ENCODE assay signal across 13 cellular contexts in the genomic region with DNA sequence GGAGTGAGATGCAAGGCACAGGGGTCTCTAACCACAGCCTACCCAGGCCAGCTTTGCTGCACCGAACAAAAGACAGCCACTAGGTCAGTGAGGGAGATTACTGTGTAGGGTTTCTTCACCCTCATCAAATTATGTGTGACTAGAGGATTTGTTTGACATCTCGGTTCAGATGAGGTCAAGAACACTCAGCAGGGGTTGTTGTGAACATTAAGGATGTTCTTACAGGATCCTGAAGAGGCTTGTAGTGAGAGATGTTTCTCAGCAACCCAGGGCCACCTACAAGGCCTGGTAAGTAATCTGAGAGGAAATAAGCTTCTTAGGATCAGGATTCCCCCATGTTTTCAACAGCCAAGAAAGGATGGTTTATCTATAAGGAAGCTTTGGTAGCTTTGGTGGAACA.
DNase-seq lines count a peak whose midpoint lies in the region; ATAC-seq and TF ChIP-seq lines count a peak whose summit lies in the region.
"Had no signal": no experiment of that assay in that cellular context is flagged by ENCODE, and none has a peak within 500 bp of the region (broad histone marks: within the 10 kb centered on the region; RNA-seq: fewer than 3 reads in every experiment).

No MANE protein-coding gene starts in this region.

- H3K27me3 ChIP-seq in left lung, result no peaks in the 10 kb centered on the region
- H3K27me3 ChIP-seq: Peyer's patch had no signal

- peak; percentile 97 for DNase-seq in DMS79 (lab: John Stamatoyannopoulos, UW)
- DNase-seq in NCI-H2029 (lab: John Stamatoyannopoulos, UW), result peak; percentile 81
- peak; percentile 88 for DNase-seq in NCI-H82 (lab: John Stamatoyannopoulos, UW)
- no peak for DNase-seq in left lung
- DNase-seq in GDM1 (lab: John Stamatoyannopoulos, UW), result no peak
- DNase-seq in hippocampal formation (lab: John Stamatoyannopoulos, UW), result no peak
- DNase-seq in RPMI8226, result no peak
- DNase-seq: NCI-H2081, NCI-H526 treated with DMSO at 0.1 percent for 48 hours, Peyer's patch had no signal

- no peak for TF ChIP-seq CTCF in left lung (IDR thresholded peaks at IDR 0.05)

- no peak overlapping the region for H3K27ac ChIP-seq in left lung
- H3K27ac ChIP-seq: Peyer's patch, SK-N-MC had no signal

- H3K4me3 ChIP-seq in left lung, result no peak overlapping the region
- H3K4me3 ChIP-seq: K562, Peyer's patch, SK-N-MC had no signal

- no peaks in the 10 kb centered on the region for H3K36me3 ChIP-seq in left lung
- H3K36me3 ChIP-seq: Peyer's patch had no signal

- H3K9me3 ChIP-seq in left lung, result no peaks in the 10 kb centered on the region
- H3K9me3 ChIP-seq: Peyer's patch had no signal

- ATAC-seq in left lung, result peak; percentile 74
- ATAC-seq: K562, Right ventricle myocardium inferior had no signal

- intact Hi-C loops in left lung (cut with DNase I), result no loop called here

- no peaks in the 10 kb centered on the region for H3K4me1 ChIP-seq in left lung
- H3K4me1 ChIP-seq: Peyer's patch had no signal

Comparison
In these comparisons a context has a peak if more than half of its experiments do, and no peak if none do; other contexts are left out.
1. DNase-seq: peak in DMS79 (single experiment), NCI-H2029 (single experiment) and NCI-H82 (single experiment); none in left lung (0 of 2), GDM1 (single experiment), hippocampal formation (0 of 2) and RPMI8226 (single experiment).